11 cellular contexts compared by ENCODE assay signal in genomic region chr5:84255318-84255717, GRCh38.
A peak's percentile ranks its signal among the peaks of the same experiment; 100 is the strongest.
DNase-seq lines count a peak whose midpoint lies in the region; ATAC-seq, FAIRE-seq and TF ChIP-seq lines count a peak whose summit lies in the region.
"Had no signal": no experiment of that assay in that cellular context is flagged by ENCODE, and none has a peak within 500 bp of the region (broad histone marks: within the 10 kb centered on the region; RNA-seq: fewer than 3 reads in every experiment).

No MANE protein-coding gene starts in this region.

- no peak for FAIRE-seq in HepG2 (lab: Jason Lieb, UNC)

- no peaks in the 10 kb centered on the region for H3K9me3 Mint-ChIP-seq in activated CD8-positive, alpha-beta T cell treated with anti-CD3 and anti-CD28 coated beads, Interleukin-2, amount 10 ng/mL, durations not matched to agents 7 days and 5 days (ENCODE audit: insufficient read depth)

- H2AFZ ChIP-seq in DND-41 (ENCODE audit: low read depth, low read length): no peak overlapping the region
- H2AFZ ChIP-seq in HepG2 (ENCODE audit: low read length): no peak overlapping the region

- in situ Hi-C loops in HepG2 (cut with HindIII; ENCODE audit: extremely low pct_ligation_motif_present, low pct_unique_long_range_greater_than_20kb): loop anchor here (5.0 kb wide), 1 partner anchor 533 kb away; the partner anchor contains the start of gene HAPLN1

- H4K20me1 ChIP-seq in DND-41 (ENCODE audit: insufficient read depth, low read length) (no peaks in the 10 kb centered on the region), HepG2 (ENCODE audit: insufficient read depth, low read length) (no peaks in the 10 kb centered on the region)

- H3K4me1 ChIP-seq in DND-41 (ENCODE audit: insufficient read depth, low read length) (no peaks in the 10 kb centered on the region), HepG2 (ENCODE audit: insufficient read depth, low read length) (no peaks in the 10 kb centered on the region)

- H3K27me3 ChIP-seq in DND-41 (ENCODE audit: insufficient read depth, low read length, poor library complexity) (no peaks in the 10 kb centered on the region), HepG2 (ENCODE audit: control insufficient read depth in 1 of 2, insufficient read depth in 2 of 2, low read length in 2 of 2) (no peaks in the 10 kb centered on the region)

- no peak overlapping the region for H3K4me3 Mint-ChIP-seq in activated CD8-positive, alpha-beta T cell treated with anti-CD3 and anti-CD28 coated beads, Interleukin-2, amount 10 ng/mL, durations not matched to agents 7 days and 5 days
- H3K4me3 Mint-ChIP-seq: central memory CD8-positive, alpha-beta T cell had no signal

- CTCF ChIA-PET in HepG2 (lab: Yijun Ruan, JAX; ENCODE audit: low intra/inter-chr PET ratio, low total read pairs): interaction anchor here (1.4 kb wide), 1 partner anchor 537 kb away, joined by 6 read pairs; no protein-coding TSS in a partner anchor
- CTCF ChIA-PET in activated CD8-positive, alpha-beta T cell treated with anti-CD3 and anti-CD28 coated beads, Interleukin-2, amount 10 ng/mL, durations not matched to agents 7 days and 5 days (lab: Charles Lee): no interaction called here

- H3K9ac ChIP-seq in DND-41 (ENCODE audit: low read depth, low read length) (no peak overlapping the region), HepG2 (ENCODE audit: insufficient read depth, low read depth, low read length) (no peak overlapping the region)

- no peak overlapping the region for H3K27ac ChIP-seq in DND-41 (ENCODE audit: low read length)
- H3K27ac ChIP-seq in HepG2 (ENCODE audit: extremely low read length, insufficient read depth, low read length): no peak overlapping the region

- ATAC-seq in DND-41 (ENCODE audit: insufficient read depth, low read depth): peak; percentile 44; the same call in 1 of the 3 replicates
- ATAC-seq in HG03378 (IDR thresholded peaks at IDR 0.05; ENCODE audit: unreplicated experiment): peak; percentile 41
- peak; percentile 51 for ATAC-seq in HepG2
- ATAC-seq in GM19395 (IDR thresholded peaks at IDR 0.05; ENCODE audit: unreplicated experiment): no peak
- no peak for ATAC-seq in activated CD8-positive, alpha-beta T cell treated with anti-CD3 and anti-CD28 coated beads, Interleukin-2, amount 10 ng/mL, durations not matched to agents 7 days and 5 days
- no peak for ATAC-seq in HG03571 (IDR thresholded peaks at IDR 0.05; ENCODE audit: unreplicated experiment)

- no peak for TF ChIP-seq POLR2A in HepG2 (IDR thresholded peaks at IDR 0.05; ENCODE audit: insufficient read depth in 1 of 2, low read depth in 2 of 2, low read length in 2 of 2)

- no peak overlapping the region for H3K4me2 ChIP-seq in DND-41 (ENCODE audit: insufficient read depth, low read length)
- H3K4me2 ChIP-seq in HepG2 (ENCODE audit: low read depth, low read length): no peak overlapping the region

- H3K36me3 Mint-ChIP-seq in activated CD8-positive, alpha-beta T cell treated with anti-CD3 and anti-CD28 coated beads, Interleukin-2, amount 10 ng/mL, durations not matched to agents 7 days and 5 days (ENCODE audit: low read depth): no peaks in the 10 kb centered on the region

- H3K79me2 ChIP-seq in DND-41 (ENCODE audit: insufficient read depth, low read length) (no peaks in the 10 kb centered on the region), HepG2 (ENCODE audit: insufficient read depth, low read length) (no peaks in the 10 kb centered on the region)

- H3K27ac Mint-ChIP-seq in activated CD8-positive, alpha-beta T cell treated with anti-CD3 and anti-CD28 coated beads, Interleukin-2, amount 10 ng/mL, durations not matched to agents 7 days and 5 days: no peak overlapping the region

- BruUV-seq in HepG2 (replicated peaks; lab: Mats Ljungman, UMichigan): no TSS peak

- intact Hi-C loops in HepG2 (cut with micrococcal nuclease; ENCODE audit: unreplicated experiment): loop anchor here (1.0 to 10.0 kb wide), 2 partner anchors 331 to 537 kb away; no protein-coding TSS in a partner anchor

- TF ChIP-seq RAD21 in HepG2 (CRISPR knock-in tag; IDR thresholded peaks at IDR 0.05): no peak

- peak; percentile 11 for TF ChIP-seq CTCF in DND-41 (IDR thresholded peaks at IDR 0.05; ENCODE audit: borderline replicate concordance, extremely low read depth, low read length, poor library complexity, severe bottlenecking)
- TF ChIP-seq CTCF in HepG2 (CRISPR knock-in tag; IDR thresholded peaks at IDR 0.05): peak; percentile 22; the same call in 1 of the 2 replicates

- H3K9me3 ChIP-seq in DND-41 (ENCODE audit: insufficient read depth, low read length, severe bottlenecking) (no peaks in the 10 kb centered on the region), HepG2 (ENCODE audit: low read length) (no peaks in the 10 kb centered on the region)

- H3K36me3 ChIP-seq in DND-41 (ENCODE audit: insufficient read depth, low read length): no peaks in the 10 kb centered on the region
- no peaks in the 10 kb centered on the region for H3K36me3 ChIP-seq in HepG2 (replicated peaks in 1 of 2; ENCODE audit: control insufficient read depth in 1 of 2, insufficient read depth in 2 of 2, low read length in 2 of 2)

- POLR2A ChIA-PET in HepG2 (lab: Yijun Ruan, JAX): no interaction called here
- POLR2A ChIA-PET in activated CD8-positive, alpha-beta T cell treated with anti-CD3 and anti-CD28 coated beads, Interleukin-2, amount 10 ng/mL, durations not matched to agents 7 days and 5 days (lab: Charles Lee): no interaction called here

- DNase-seq in DND-41: no peak
- DNase-seq in SKM-1 treated with dmso at 0.1 percent for 144 hours (lab: John Stamatoyannopoulos, UW; ENCODE audit: unreplicated experiment): peak; percentile 36
- peak; percentile 3 for DNase-seq in HepG2 (ENCODE audit: low spot score)
- DNase-seq in SHP77 (lab: John Stamatoyannopoulos, UW): no peak
- no peak for DNase-seq in activated CD8-positive, alpha-beta T cell treated with anti-CD3 and anti-CD28 coated beads, Interleukin-2, amount 10 ng/mL, durations not matched to agents 7 days and 5 days
- DNase-seq: nucleus accumbens, SHP77 treated with DMSO at 0.1 percent for 48 hours had no signal

- no peaks in the 10 kb centered on the region for H3K27me3 Mint-ChIP-seq in activated CD8-positive, alpha-beta T cell treated with anti-CD3 and anti-CD28 coated beads, Interleukin-2, amount 10 ng/mL, durations not matched to agents 7 days and 5 days (ENCODE audit: low read depth)
- H3K27me3 Mint-ChIP-seq: central memory CD8-positive, alpha-beta T cell had no signal

- TF ChIP-seq EP300 in HepG2 (IDR thresholded peaks at IDR 0.05; ENCODE audit: low read depth in 2 of 2, low read length in 2 of 2) (no peak), HepG2 (CRISPR knock-in tag; IDR thresholded peaks at IDR 0.05; ENCODE audit: borderline replicate concordance) (no peak)

- no peak overlapping the region for H3K4me3 ChIP-seq in DND-41 (ENCODE audit: low read depth in 1 of 2, low read length in 2 of 2)
- no peak overlapping the region for H3K4me3 ChIP-seq in HepG2 (replicated peaks in 1 of 3; ENCODE audit: insufficient read depth in 1 of 3, low read depth in 2 of 3, low read length in 3 of 3)

- H3K4me1 Mint-ChIP-seq in activated CD8-positive, alpha-beta T cell treated with anti-CD3 and anti-CD28 coated beads, Interleukin-2, amount 10 ng/mL, durations not matched to agents 7 days and 5 days (ENCODE audit: low read depth): no peaks in the 10 kb centered on the region
- H3K4me1 Mint-ChIP-seq: central memory CD8-positive, alpha-beta T cell had no signal

TF ChIP-seq in HepG2, 621 proteins besides CTCF, POLR2A, EP300 and RAD21:
- TF ChIP-seq SMC3 (IDR thresholded peaks at IDR 0.05; ENCODE audit: low read length) (peak; percentile 48; the same call in 1 of the 2 replicates), BCLAF1 (IDR thresholded peaks at IDR 0.05) (no peak), STAG1 (CRISPR knock-in tag; IDR thresholded peaks at IDR 0.05) (peak; percentile 22; the same call in 1 of the 2 replicates)

Comparison
In these comparisons a context has a peak if more than half of its experiments do, and no peak if none do; other contexts are left out.
1. ATAC-seq: peak in DND-41 (single experiment), HG03378 (single experiment) and HepG2 (single experiment); none in GM19395 (single experiment), activated CD8-positive, alpha-beta T cell treated with anti-CD3 and anti-CD28 coated beads, Interleukin-2, amount 10 ng/mL, durations not matched to agents 7 days and 5 days (single experiment) and HG03571 (single experiment).
2. DNase-seq: peak in SKM-1 treated with dmso at 0.1 percent for 144 hours (single experiment) and HepG2 (single experiment); none in DND-41 (single experiment), SHP77 (0 of 2) and activated CD8-positive, alpha-beta T cell treated with anti-CD3 and anti-CD28 coated beads, Interleukin-2, amount 10 ng/mL, durations not matched to agents 7 days and 5 days (single experiment).